ENCODE assay signal across 24 cellular contexts in the genomic region with DNA sequence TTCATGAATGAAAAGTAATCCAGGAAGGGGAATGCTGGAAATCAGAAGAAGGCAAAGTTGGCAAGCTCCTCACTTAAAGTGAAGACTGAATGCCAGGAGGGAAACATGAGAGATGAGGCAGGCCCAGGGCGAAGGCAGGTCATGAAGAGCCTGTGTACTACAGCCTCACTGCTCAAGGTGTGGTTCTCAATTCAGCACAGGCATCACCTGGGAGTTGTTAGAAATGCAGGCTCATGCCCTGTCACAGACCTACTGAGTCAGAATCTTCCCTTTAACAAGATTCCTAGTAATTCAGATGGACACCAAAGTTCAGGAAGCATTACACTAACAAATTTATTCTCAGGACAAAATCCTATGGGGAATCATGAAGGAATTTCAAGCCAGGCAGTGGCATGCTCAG.
"Had no signal": no experiment of that assay in that cellular context is flagged by ENCODE, and none has a peak within 500 bp of the region (broad histone marks: within the 10 kb centered on the region; RNA-seq: fewer than 3 reads in every experiment).

No MANE protein-coding gene starts in this region.

- H3K27ac Mint-ChIP-seq: memory B cell; natural killer cell; progenitor cell of endocrine pancreas; stimulated activated effector memory CD8-positive, alpha-beta T cell treated with anti-CD3 and anti-CD28 coated beads, Interleukin-12 subunit alpha, Interleukin-12 subunit beta, amount 100 ng/mL, for 72 hours had no signal

- H3K27me3 ChIP-seq: gastroesophageal sphincter, heart left ventricle, hepatocyte, right lobe of liver, stomach, thyroid gland had no signal

- H3K4me2 ChIP-seq: hepatocyte had no signal

- H3K36me3 Mint-ChIP-seq: natural killer cell; stimulated activated effector memory CD8-positive, alpha-beta T cell treated with anti-CD3 and anti-CD28 coated beads, Interleukin-12 subunit alpha, Interleukin-12 subunit beta, amount 100 ng/mL, for 72 hours had no signal

- H3K27me3 Mint-ChIP-seq: memory B cell, progenitor cell of endocrine pancreas had no signal

- H3K9me3 Mint-ChIP-seq: memory B cell; natural killer cell; stimulated activated effector memory CD8-positive, alpha-beta T cell treated with anti-CD3 and anti-CD28 coated beads, Interleukin-12 subunit alpha, Interleukin-12 subunit beta, amount 100 ng/mL, for 72 hours had no signal

- H3K4me3 Mint-ChIP-seq: memory B cell; natural killer cell; stimulated activated effector memory CD8-positive, alpha-beta T cell treated with anti-CD3 and anti-CD28 coated beads, Interleukin-12 subunit alpha, Interleukin-12 subunit beta, amount 100 ng/mL, for 72 hours had no signal

- H3K4me3 ChIP-seq: coronary artery, gastroesophageal sphincter, heart left ventricle, hepatocyte, lower lobe of right lung, right lobe of liver, stomach, thyroid gland had no signal

- DNase-seq: dermis blood vessel endothelial cell; effector memory CD4-positive, alpha-beta T cell; foreskin fibroblast; heart left ventricle; kidney glomerular epithelial cell; left ventricle myocardium superior; lower lobe of right lung; natural killer cell; right lobe of liver; small intestine; stimulated activated CD4-positive, alpha-beta T cell treated with anti-CD3 and anti-CD28 coated beads, Interleukin-12 subunit alpha, Interleukin-12 subunit beta, amount 100 ng/mL, for 4 hours; stimulated activated CD4-positive, alpha-beta T cell treated with anti-CD3 and anti-CD28 coated beads, Interleukin-1b, Interleukin-23, amount 100 ng/mL, for 48 hours; stimulated activated CD4-positive, alpha-beta T cell treated with anti-CD3 and anti-CD28 coated beads, Interleukin-4, amount 100 ng/mL, for 24 hours; stimulated activated naive CD4-positive, alpha-beta T cell treated with Interleukin-2 at 50 U/mL for 16 hours; stomach; thyroid gland; trophoblast cell had no signal

- H3K9me3 ChIP-seq: gastroesophageal sphincter, heart left ventricle, lower lobe of right lung, right lobe of liver, stomach, thyroid gland had no signal

- H3K27ac ChIP-seq: coronary artery, gastroesophageal sphincter, heart left ventricle, hepatocyte, lower lobe of right lung, parathyroid adenoma, right lobe of liver, stomach, thyroid gland had no signal

- H3K4me1 ChIP-seq: parathyroid adenoma, right lobe of liver had no signal

- H3K36me3 ChIP-seq: gastroesophageal sphincter, heart left ventricle, lower lobe of right lung, right lobe of liver, stomach, thyroid gland had no signal

- H2AFZ ChIP-seq: hepatocyte, parathyroid adenoma had no signal

- ATAC-seq: gastroesophageal sphincter; heart left ventricle; left ventricle myocardium superior; lower lobe of right lung; natural killer cell; right lobe of liver; stimulated activated effector memory CD8-positive, alpha-beta T cell treated with anti-CD3 and anti-CD28 coated beads, Interleukin-12 subunit alpha, Interleukin-12 subunit beta, amount 100 ng/mL, for 72 hours had no signal
